Comparison of ENCODE assay signal across 8 cellular contexts in genomic region chr17:68458260-68459029, GRCh38. TPM values are rescaled to one million over a fixed set of nuclear protein-coding genes. Genes with fewer than 3 reads are reported as not detected.
DNase-seq lines count a peak whose midpoint lies in the region; ATAC-seq and TF ChIP-seq lines count a peak whose summit lies in the region.

No MANE protein-coding gene starts in this region.

- WGBS in right cardiac atrium: 34% methylated on average over 12 of the region's 12 CpGs

- intact Hi-C loops in right cardiac atrium (cut with DNase I): no loop called here

- no peaks in the 10 kb centered on the region for H3K9me3 Mint-ChIP-seq in stimulated activated naive B cell treated with anti-CD40 and anti-IgM and Interleukin-4, amounts not matched to agents 10 μg/mL and 1 μg/mL and 100 μg/mL, for 72 hours

- CTCF ChIA-PET in HEK293 (lab: Yijun Ruan, JAX): interaction anchor here (0.6 to 4.5 kb wide), 17 partner anchors 9 to 372 kb away, joined by 3 to 35 read pairs (median 4); partner anchors contain the start of gene PRKAR1A

- TF ChIP-seq CTCF in HEK293 (tag by site-specific recombination; IDR thresholded peaks at IDR 0.05) (no peak), WERI-Rb-1 (IDR thresholded peaks at IDR 0.05; ENCODE audit: low read depth, low read length) (no peak)

- H3K4me1 Mint-ChIP-seq in stimulated activated naive B cell treated with anti-CD40 and anti-IgM and Interleukin-4, amounts not matched to agents 10 μg/mL and 1 μg/mL and 100 μg/mL, for 72 hours: peaks cover 24 to 34% of the 10 kb centered on the region in 2 donors

- POLR2A ChIA-PET in HEK293 (lab: Yijun Ruan, JAX): interaction anchor here (0.6 to 4.1 kb wide), 10 partner anchors 10 to 449 kb away, joined by 3 to 32 read pairs (median 5); partner anchors contain the start of genes AMZ2, KPNA2 and PRKAR1A

- no peaks in the 10 kb centered on the region for H3K27me3 Mint-ChIP-seq in stimulated activated naive B cell treated with anti-CD40 and anti-IgM and Interleukin-4, amounts not matched to agents 10 μg/mL and 1 μg/mL and 100 μg/mL, for 72 hours

- H3K36me3 Mint-ChIP-seq in stimulated activated naive B cell treated with anti-CD40 and anti-IgM and Interleukin-4, amounts not matched to agents 10 μg/mL and 1 μg/mL and 100 μg/mL, for 72 hours: no peaks in the 10 kb centered on the region

- H3K9me3 ChIP-seq in HEK293 (ENCODE audit: control insufficient read depth, insufficient read depth, low read depth, low read length) (no peaks in the 10 kb centered on the region), WERI-Rb-1 (ENCODE audit: severe bottlenecking) (no peaks in the 10 kb centered on the region), right cardiac atrium (ENCODE audit: control insufficient read depth, low read length) (no peaks in the 10 kb centered on the region)

- H3K36me3 ChIP-seq in HEK293 (ENCODE audit: control insufficient read depth in 2 of 2, insufficient read depth in 1 of 2, low read length in 2 of 2) (no peaks in the 10 kb centered on the region), WERI-Rb-1 (no peaks in the 10 kb centered on the region)

- no peak for DNase-seq in WERI-Rb-1
- DNase-seq in right cardiac atrium: no peak
- no peak for DNase-seq in stimulated activated naive B cell treated with anti-CD40 and anti-IgM and Interleukin-4, amounts not matched to agents 10 μg/mL and 1 μg/mL and 100 μg/mL, for 72 hours
- no peak for DNase-seq in C1 segment of cervical spinal cord (lab: John Stamatoyannopoulos, UW)
- DNase-seq in DMS153 (lab: John Stamatoyannopoulos, UW): no peak
- no peak for DNase-seq in kidney tubule cell (ENCODE audit: low spot score)
- DNase-seq in NCI-H69 (lab: John Stamatoyannopoulos, UW): no peak

- H3K27ac ChIP-seq in HEK293 (ENCODE audit: extremely low read depth, low read depth, low read length) (no peak overlapping the region), WERI-Rb-1 (no peak overlapping the region), right cardiac atrium (ENCODE audit: low read length) (peak overlapping the region; percentile 95)

- H3K4me1 ChIP-seq in HEK293 (ENCODE audit: control insufficient read depth, insufficient read depth, low read length) (peaks cover 14% of the 10 kb centered on the region), right cardiac atrium (ENCODE audit: control insufficient read depth, insufficient read depth, low read length) (no peaks in the 10 kb centered on the region)

- H3K27ac Mint-ChIP-seq in stimulated activated naive B cell treated with anti-CD40 and anti-IgM and Interleukin-4, amounts not matched to agents 10 μg/mL and 1 μg/mL and 100 μg/mL, for 72 hours: peak overlapping the region; percentile 70

- no peak for ATAC-seq in right cardiac atrium
- ATAC-seq in stimulated activated naive B cell treated with anti-CD40 and anti-IgM and Interleukin-4, amounts not matched to agents 10 μg/mL and 1 μg/mL and 100 μg/mL, for 72 hours (replicated peaks): no peak

- peak overlapping the region; percentile 82 to 91 for H3K4me3 Mint-ChIP-seq in stimulated activated naive B cell treated with anti-CD40 and anti-IgM and Interleukin-4, amounts not matched to agents 10 μg/mL and 1 μg/mL and 100 μg/mL, for 72 hours

- H3K4me3 ChIP-seq in HEK293 (ENCODE audit: low read depth, low read length) (peak overlapping the region; percentile 42), WERI-Rb-1 (ENCODE audit: low read depth, low read length) (peak overlapping the region; percentile 47), right cardiac atrium (ENCODE audit: low read length) (peak overlapping the region; percentile 43)

- H3K27me3 ChIP-seq in WERI-Rb-1 (ENCODE audit: insufficient read depth, low read depth, severe bottlenecking) (no peaks in the 10 kb centered on the region), right cardiac atrium (ENCODE audit: control insufficient read depth, insufficient read depth) (no peaks in the 10 kb centered on the region)

TF ChIP-seq in HEK293, 187 proteins besides CTCF, POLR2A, EP300 and RAD21:
- TF ChIP-seq ZNF19 (tag by site-specific recombination; IDR thresholded peaks at IDR 0.05; ENCODE audit: low read depth) (no peak), ZFP37 (tag by site-specific recombination; IDR thresholded peaks at IDR 0.05) (no peak), ZNF404 (tag by site-specific recombination; IDR thresholded peaks at IDR 0.05) (no peak), GLIS2 (tag by site-specific recombination; IDR thresholded peaks at IDR 0.05) (no peak), ZEB2 (tag by site-specific recombination; IDR thresholded peaks at IDR 0.05) (no peak), ZNF350 (tag by site-specific recombination; IDR thresholded peaks at IDR 0.05) (no peak), ZNF335 (tag by site-specific recombination; conservative IDR thresholded peaks at IDR 0.05) (no peak; the same call in 1 of the 2 replicates), ZBTB20 (tag by site-specific recombination; IDR thresholded peaks at IDR 0.05) (0 out of 2 replicates have a peak, but pooled peaks have one; percentile 21)
- TF ChIP-seq, protein P1, sequence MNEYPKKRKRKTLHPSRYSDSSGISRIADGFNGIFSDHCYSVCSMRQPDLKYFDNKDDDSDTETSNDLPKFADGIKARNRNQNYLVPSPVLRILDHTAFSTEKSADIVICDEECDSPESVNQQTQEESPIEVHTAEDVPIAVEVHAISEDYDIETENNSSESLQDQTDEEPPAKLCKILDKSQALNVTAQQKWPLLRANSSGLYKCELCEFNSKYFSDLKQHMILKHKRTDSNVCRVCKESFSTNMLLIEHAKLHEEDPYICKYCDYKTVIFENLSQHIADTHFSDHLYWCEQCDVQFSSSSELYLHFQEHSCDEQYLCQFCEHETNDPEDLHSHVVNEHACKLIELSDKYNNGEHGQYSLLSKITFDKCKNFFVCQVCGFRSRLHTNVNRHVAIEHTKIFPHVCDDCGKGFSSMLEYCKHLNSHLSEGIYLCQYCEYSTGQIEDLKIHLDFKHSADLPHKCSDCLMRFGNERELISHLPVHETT (tag by site-specific recombination; IDR thresholded peaks at IDR 0.05): no peak

RNA-seq across cellular contexts. Expression of gene WIPI1, which starts 1.1 kb away (rescaled TPM):
- 10 to 100 TPM; 42.6 to 71.3 (median 53.5) TPM for total RNA-seq in right cardiac atrium
- polyA plus RNA-seq in right cardiac atrium: 44.2 TPM

RNA-seq across cellular contexts. Expression of gene PRKAR1A, which starts 53.8 kb away (rescaled TPM):
- total RNA-seq in right cardiac atrium: 100 to 1,000 TPM; 545 to 768 (median 595) TPM
- polyA plus RNA-seq in right cardiac atrium: 187 TPM
